In genomic region chr14:57390806-57391562, GRCh38 we compare ENCODE assay signal across 8 cellular contexts. TPM values are rescaled to one million over a fixed set of nuclear protein-coding genes. Genes with fewer than 3 reads are reported as not detected.
DNase-seq lines count a peak whose midpoint lies in the region; ATAC-seq and TF ChIP-seq lines count a peak whose summit lies in the region.

No MANE protein-coding gene starts in this region.

- 1% methylated on average over 17 to 59 of the region's 75 CpGs for WGBS in body of pancreas, 2 donors

- H3K27ac ChIP-seq in body of pancreas (peak overlapping the region; percentile 81 to 89 (median 84)), skin epidermis (peak overlapping the region; percentile 79 to 97 (median 92))

- peak overlapping the region; percentile 56 to 95 for H3K4me3 ChIP-seq in body of pancreas
- peak overlapping the region; percentile 61 to 93 (median 85) for H3K4me3 ChIP-seq in skin epidermis

- peak in 1 of 7 experiments; percentile 4 for TF ChIP-seq CTCF in body of pancreas (IDR thresholded peaks at IDR 0.05)

- H3K36me3 ChIP-seq in body of pancreas (replicated peaks in 1 of 2; ENCODE audit: insufficient read depth in 1 of 2, low read depth in 2 of 2) = no peaks in the 10 kb centered on the region

- DNase-seq in COLO668 (lab: John Stamatoyannopoulos, UW; ENCODE audit: unreplicated experiment) (peak; percentile 83), T follicular helper cell (ENCODE audit: low read depth) (peak; percentile 20), body of pancreas (peak; percentile 36 to 55 (median 39)), iPS-NIHi11 (ENCODE audit: low spot score) (peak; percentile 50), NCI-H446 treated with DMSO at 0.1 percent for 48 hours (lab: John Stamatoyannopoulos, UW) (no peak)

- no peaks in the 10 kb centered on the region for H3K9me3 ChIP-seq in body of pancreas

- H3K4me1 ChIP-seq in body of pancreas = peaks cover 30% of the 10 kb centered on the region

- no peak for TF ChIP-seq POLR2A in body of pancreas (IDR thresholded peaks at IDR 0.05)

- ATAC-seq in GM19397 (IDR thresholded peaks at IDR 0.05; ENCODE audit: unreplicated experiment) = peak; percentile 43
- ATAC-seq in HG03520 (IDR thresholded peaks at IDR 0.05; ENCODE audit: unreplicated experiment) = peak; percentile 40
- peak; percentile 61 for ATAC-seq in body of pancreas

- H3K27me3 ChIP-seq in body of pancreas = no peaks in the 10 kb centered on the region

- intact Hi-C loops in body of pancreas (cut with DNase I) = no loop called here

RNA-seq across cellular contexts. Expression of gene NAA30, which starts 0.6 kb away (rescaled TPM):
- total RNA-seq in body of pancreas = 10 to 100 TPM in 1 of 2 donors, 1 to 10 TPM in 1; 8.2 to 13.2 TPM
